ENCODE assay signal across 8 cellular contexts in the genomic region with DNA sequence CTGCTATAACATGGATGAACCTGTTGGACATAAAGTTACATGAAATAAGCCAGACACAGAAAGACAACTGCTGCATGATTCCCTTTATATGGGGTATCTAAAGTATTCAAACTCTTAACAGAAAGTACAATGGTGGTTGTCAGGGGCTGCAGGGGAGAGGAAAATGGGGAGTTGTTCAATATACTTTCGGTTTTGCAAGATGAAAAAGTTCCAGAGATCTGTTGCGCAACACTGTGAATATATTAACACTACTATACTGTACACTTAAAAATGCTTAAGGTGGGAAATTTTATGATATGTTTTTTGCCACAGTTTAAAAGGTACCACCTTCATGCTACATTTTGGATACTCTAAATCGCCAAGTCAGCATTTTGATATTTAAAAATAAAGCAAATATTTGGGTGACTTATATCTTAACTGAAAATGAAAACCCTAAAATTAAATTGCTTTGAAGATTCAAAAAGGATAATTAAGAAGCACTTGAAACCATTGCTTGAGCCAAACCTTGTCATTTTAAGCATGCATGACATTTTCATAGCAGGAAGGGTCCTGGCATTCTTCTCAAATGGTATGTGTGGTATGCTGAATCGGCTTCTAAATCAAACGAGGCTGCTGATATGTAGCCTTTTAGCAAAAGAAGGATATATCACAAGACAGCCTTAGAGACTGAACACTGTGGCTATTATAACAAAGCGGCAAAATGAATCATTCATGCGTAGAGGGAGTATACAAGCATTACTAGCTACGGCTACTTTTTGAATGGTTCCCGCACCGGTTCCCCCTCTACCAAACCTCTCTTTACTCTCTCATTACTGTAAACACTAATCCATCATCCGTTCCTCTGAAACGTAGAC.
DNase-seq lines count a peak whose midpoint lies in the region; ATAC-seq and TF ChIP-seq lines count a peak whose summit lies in the region.

No MANE protein-coding gene starts in this region.

- peak; percentile 13 to 74; a peak in 1 of 4 replicates for TF ChIP-seq EP300 in SK-N-SH (IDR thresholded peaks at IDR 0.05; ENCODE audit: borderline replicate concordance in 1 of 2, low read depth in 1 of 2, low read length in 1 of 2)
- no peak for TF ChIP-seq EP300 in esophagus muscularis mucosa (IDR thresholded peaks at IDR 0.05)
- TF ChIP-seq EP300 in stomach (IDR thresholded peaks at IDR 0.05), result no peak

- no peak for TF ChIP-seq POLR2A in esophagus muscularis mucosa (IDR thresholded peaks at IDR 0.05; ENCODE audit: low read depth)
- no peak for TF ChIP-seq POLR2A in stomach (IDR thresholded peaks at IDR 0.05)
- TF ChIP-seq POLR2A in adrenal gland (IDR thresholded peaks at IDR 0.05), result no peak

- H3K79me2 ChIP-seq in SK-N-SH (ENCODE audit: insufficient read depth), result peaks cover 73% of the 10 kb centered on the region

- H3K36me3 ChIP-seq in SK-N-SH (replicated peaks in 1 of 2; ENCODE audit: control insufficient read depth in 1 of 2, insufficient read depth in 2 of 2, low read length in 1 of 2), result peaks cover 0 to 7% of the 10 kb centered on the region in 2 experiments
- no peaks in the 10 kb centered on the region for H3K36me3 ChIP-seq in esophagus muscularis mucosa
- no peaks in the 10 kb centered on the region for H3K36me3 ChIP-seq in skeletal muscle satellite cell (ENCODE audit: insufficient read depth, low read length)
- H3K36me3 ChIP-seq in stomach, result no peaks in the 10 kb centered on the region
- no peaks in the 10 kb centered on the region for H3K36me3 ChIP-seq in adrenal gland (replicated peaks in 1 of 2)

- H3K9ac ChIP-seq in SK-N-SH (peak overlapping the region; percentile 79), skeletal muscle satellite cell (ENCODE audit: low read depth, low read length) (peak overlapping the region; percentile 88)

- POLR2A ChIA-PET in SK-N-SH (lab: Yijun Ruan, JAX), result no interaction called here

- CTCF ChIA-PET in SK-N-SH (lab: Yijun Ruan, JAX), result no interaction called here

- peaks cover 3% of the 10 kb centered on the region for H3K27me3 Mint-ChIP-seq in HFFc6 (ENCODE audit: insufficient read depth)

- H3K27ac Mint-ChIP-seq in HFFc6, result peak overlapping the region; percentile 97

- H4K20me1 ChIP-seq in SK-N-SH (ENCODE audit: insufficient read depth), result no peaks in the 10 kb centered on the region

- H3K4me3 ChIP-seq in SK-N-SH (ENCODE audit: low read depth in 2 of 2, low read length in 1 of 2) (peak overlapping the region; percentile 47 to 52; a peak in 2 of 4 replicates), esophagus muscularis mucosa (peak overlapping the region in 2 of 4 donors; percentile 5 to 19), skeletal muscle satellite cell (ENCODE audit: low read length) (peak overlapping the region; percentile 48), stomach (no peak overlapping the region), adrenal gland (no peak overlapping the region)

- intact Hi-C loops in esophagus muscularis mucosa (cut with DNase I), result no loop called here
- intact Hi-C loops in stomach (cut with DNase I; ENCODE audit: low total_unique reads), result no loop called here
- intact Hi-C loops in adrenal gland (cut with DNase I), result no loop called here

- no peaks in the 10 kb centered on the region for H3K9me3 Mint-ChIP-seq in HFFc6

- peaks cover 64% of the 10 kb centered on the region for H3F3A ChIP-seq in SK-N-SH (replicated peaks; ENCODE audit: insufficient read depth)

- H3K9me3 ChIP-seq in SK-N-SH (no peaks in the 10 kb centered on the region), esophagus muscularis mucosa (no peaks in the 10 kb centered on the region), skeletal muscle satellite cell (replicated peaks; ENCODE audit: low read length) (no peaks in the 10 kb centered on the region), stomach (no peaks in the 10 kb centered on the region), adrenal gland (replicated peaks in 1 of 3) (no peaks in the 10 kb centered on the region)

- TF ChIP-seq RAD21 in SK-N-SH (IDR thresholded peaks at IDR 0.05; ENCODE audit: low read length), result no peak

- H3K4me1 Mint-ChIP-seq in HFFc6 (ENCODE audit: low read depth), result peaks cover 94% of the 10 kb centered on the region

- no peak for DNase-seq in HFFc6
- DNase-seq in SK-N-SH, result no peak
- DNase-seq in esophagus muscularis mucosa (ENCODE audit: extremely low spot score), result no peak
- DNase-seq in stomach, result no peak
- no peak for DNase-seq in adrenal gland
- DNase-seq in DMS 273 treated with DMSO at 0.1 percent for 48 hours (lab: John Stamatoyannopoulos, UW), result no peak

- H3K36me3 Mint-ChIP-seq in HFFc6 (ENCODE audit: low read depth), result peaks cover 37% of the 10 kb centered on the region

- WGBS in SK-N-SH (ENCODE audit: low lambda C conversion rate), result 6% methylated on average over 12 of the region's 12 CpGs
- 55% methylated on average over 12 of the region's 12 CpGs for WGBS in esophagus muscularis mucosa
- whole genome bisulfite sequencing in stomach, 5 donors, result 25 to 52% (median 34%) methylated on average over 12 of the region's 12 CpGs
- 29 to 64% (median 51%) methylated on average over 12 of the region's 12 CpGs for WGBS in adrenal gland, 4 donors

- H3K9me2 ChIP-seq in SK-N-SH, result no peaks in the 10 kb centered on the region

- H3K4me1 ChIP-seq in SK-N-SH (ENCODE audit: control insufficient read depth in 1 of 2, insufficient read depth in 2 of 2, low read depth in 1 of 2, low read length in 1 of 2) (peaks cover 2 to 37% of the 10 kb centered on the region in 2 experiments; a peak in 3 of 4 replicates), esophagus muscularis mucosa (peaks cover 0 to 7% (median 3%) of the 10 kb centered on the region in 4 donors), skeletal muscle satellite cell (ENCODE audit: control insufficient read depth, insufficient read depth, low read length) (peaks cover 61% of the 10 kb centered on the region), stomach (peaks cover 0 to 11% (median 0%) of the 10 kb centered on the region in 4 donors), adrenal gland (replicated peaks in 1 of 2) (no peaks in the 10 kb centered on the region)

- TF ChIP-seq CTCF in HFFc6 (IDR thresholded peaks at IDR 0.05) (no peak), SK-N-SH (IDR thresholded peaks at IDR 0.05) (no peak), esophagus muscularis mucosa (IDR thresholded peaks at IDR 0.05) (no peak), stomach (IDR thresholded peaks at IDR 0.05) (no peak), adrenal gland (IDR thresholded peaks at IDR 0.05) (no peak)

- H3K4me3 Mint-ChIP-seq in HFFc6, result peak overlapping the region; percentile 69

- H3K4me2 ChIP-seq in SK-N-SH (peak overlapping the region; percentile 84), skeletal muscle satellite cell (ENCODE audit: low read length) (peak overlapping the region; percentile 75)

- peak overlapping the region; percentile 86 to 95; a peak in 3 of 4 replicates for H3K27ac ChIP-seq in SK-N-SH (ENCODE audit: low read depth in 2 of 2, low read length in 1 of 2)
- peak overlapping the region in 3 of 4 donors; percentile 7 to 40 (median 26) for H3K27ac ChIP-seq in esophagus muscularis mucosa (replicated peaks in 1 of 4)
- peak overlapping the region in 2 of 5 donors; percentile 19 to 25 for H3K27ac ChIP-seq in stomach
- no peak overlapping the region for H3K27ac ChIP-seq in adrenal gland

- no peak for ATAC-seq in GM19035 (IDR thresholded peaks at IDR 0.05; ENCODE audit: unreplicated experiment)

- H2AFZ ChIP-seq in SK-N-SH (ENCODE audit: low read depth), result no peak overlapping the region

- H3K27me3 ChIP-seq in SK-N-SH (ENCODE audit: insufficient read depth), result no peaks in the 10 kb centered on the region
- no peaks in the 10 kb centered on the region for H3K27me3 ChIP-seq in esophagus muscularis mucosa
- no peaks in the 10 kb centered on the region for H3K27me3 ChIP-seq in skeletal muscle satellite cell (ENCODE audit: control insufficient read depth, insufficient read depth, low read length)
- H3K27me3 ChIP-seq in stomach, result no peaks in the 10 kb centered on the region
- peaks cover 20% of the 10 kb centered on the region for H3K27me3 ChIP-seq in adrenal gland

TF ChIP-seq in SK-N-SH, 30 proteins besides CTCF, POLR2A, EP300 and RAD21 (continues in another document):
- no peak for TF ChIP-seq EZH2phosphoT487 (IDR thresholded peaks at IDR 0.05; ENCODE audit: borderline replicate concordance, low read depth)
- peak; percentile 17; the same call in 1 of the 2 replicates for TF ChIP-seq TAF1 (IDR thresholded peaks at IDR 0.05; ENCODE audit: borderline replicate concordance, low read depth, low read length)
- peak; percentile 78 for TF ChIP-seq TCF12 (IDR thresholded peaks at IDR 0.05)
- TF ChIP-seq TEAD4 (IDR thresholded peaks at IDR 0.05; ENCODE audit: borderline replicate concordance, insufficient read depth), result peak; percentile 88; the same call in 1 of the 2 replicates
- no peak for TF ChIP-seq RCOR1 (IDR thresholded peaks at IDR 0.05; ENCODE audit: low read length)
- TF ChIP-seq IRF3 (IDR thresholded peaks at IDR 0.05; ENCODE audit: low read depth, low read length), result no peak
- TF ChIP-seq PBX3 (IDR thresholded peaks at IDR 0.05), result peak; percentile 89
- TF ChIP-seq GATA2 (CRISPR knock-in tag; IDR thresholded peaks at IDR 0.05), result no peak
- no peak for TF ChIP-seq FOXM1 (IDR thresholded peaks at IDR 0.05; ENCODE audit: low read depth)
- no peak for TF ChIP-seq GABPA (IDR thresholded peaks at IDR 0.05; ENCODE audit: low read depth)

Comparison
In these comparisons a context has a peak if more than half of its experiments do, and no peak if none do; other contexts are left out.
1. H3K27ac ChIP-seq: peak in SK-N-SH (2 of 2) and esophagus muscularis mucosa (3 of 4); none in adrenal gland (0 of 5).
2. H3K4me3 ChIP-seq: peak in SK-N-SH (2 of 2) and skeletal muscle satellite cell (single experiment); none in stomach (0 of 4) and adrenal gland (0 of 4).